Comparison of ENCODE assay signal across 31 cellular contexts in genomic region chr17:37651846-37652245, GRCh38.
"Had no signal": no experiment of that assay in that cellular context is flagged by ENCODE, and none has a peak within 500 bp of the region (broad histone marks: within the 10 kb centered on the region; RNA-seq: fewer than 3 reads in every experiment).

No MANE protein-coding gene starts in this region.

- H3K27me3 ChIP-seq: body of pancreas, foreskin keratinocyte had no signal

- FAIRE-seq: colon had no signal

- ATAC-seq: activated CD4-positive, CD25-positive, alpha-beta regulatory T cell treated with anti-CD3 and anti-CD28 coated beads, Interleukin-2, amount 50 U/mL, for 24 hours; activated CD8-positive, alpha-beta T cell treated with anti-CD3 and anti-CD28 coated beads for 36 hours; activated T-cell treated with anti-CD3 and anti-CD28 coated beads, Interleukin-2, amount 50 U/mL, for 4 hours; activated T-helper 17 cell treated with anti-CD3 and anti-CD28 coated beads, Interleukin-2, amount 50 U/mL, for 72 hours; body of pancreas; effector memory CD8-positive, alpha-beta T cell; foreskin keratinocyte; gastrocnemius medialis; heart left ventricle had no signal

- DNase-seq: activated B cell treated with CpG ODN at 0.5 μM for 24 hours; activated CD4-positive, alpha-beta T cell treated with anti-CD3 and anti-CD28 coated beads for 48 hours; activated CD4-positive, alpha-beta T cell treated with anti-CD3 and anti-CD28 coated beads, Interleukin-2, amount 50 U/mL, for 1 hour; activated CD4-positive, alpha-beta T cell treated with anti-CD3 and anti-CD28 coated beads, Interleukin-2, amount 50 U/mL, for 48 hours; activated CD8-positive, alpha-beta memory T cell treated with anti-CD3 and anti-CD28 coated beads for 24 hours; activated CD8-positive, alpha-beta T cell treated with anti-CD3 and anti-CD28 coated beads for 36 hours; activated effector memory CD4-positive, alpha-beta T cell treated with Interleukin-2 at 50 U/mL for 16 hours; activated gamma-delta T cell treated with Interleukin-2 at 50 U/mL for 16 hours; activated naive CD4-positive, alpha-beta T cell treated with anti-CD3 and anti-CD28 coated beads, Interleukin-2, amount 50 U/mL, for 16 hours; activated naive CD4-positive, alpha-beta T cell treated with Interleukin-2 at 50 U/mL for 16 hours; activated T-cell treated with anti-CD3 and anti-CD28 coated beads, Interleukin-2, amount 50 U/mL, for 4 hours; amygdala; aorta; body of pancreas; caudate nucleus; cortex of kidney; dermis blood vessel endothelial cell; effector CD4-positive, alpha-beta T cell; effector memory CD8-positive, alpha-beta T cell; erythroblast; foreskin keratinocyte; gastrocnemius medialis; glutamatergic neuron; heart left ventricle; T1000; WERI-Rb-1 had no signal

- H3K4me3 Mint-ChIP-seq: activated B cell treated with CpG ODN at 0.5 μM for 24 hours; activated CD8-positive, alpha-beta T cell treated with anti-CD3 and anti-CD28 coated beads for 36 hours; activated naive CD8-positive, alpha-beta T cell; activated T-cell treated with anti-CD3 and anti-CD28 coated beads, Interleukin-2, amount 50 U/mL, for 4 hours; activated T-helper 17 cell treated with anti-CD3 and anti-CD28 coated beads, Interleukin-2, amount 50 U/mL, for 72 hours; effector memory CD8-positive, alpha-beta T cell had no signal

- H3K9me3 Mint-ChIP-seq: activated B cell treated with CpG ODN at 0.5 μM for 24 hours; activated CD8-positive, alpha-beta T cell treated with anti-CD3 and anti-CD28 coated beads for 36 hours; activated T-cell treated with anti-CD3 and anti-CD28 coated beads, Interleukin-2, amount 50 U/mL, for 4 hours; activated T-helper 17 cell treated with anti-CD3 and anti-CD28 coated beads, Interleukin-2, amount 50 U/mL, for 72 hours; effector memory CD8-positive, alpha-beta T cell had no signal

- H3K36me3 ChIP-seq: esophagus muscularis mucosa, gastrocnemius medialis, heart left ventricle, WERI-Rb-1 had no signal

- H3K9me3 ChIP-seq: body of pancreas, esophagus muscularis mucosa, gastrocnemius medialis, heart left ventricle had no signal

- H3K27ac ChIP-seq: body of pancreas, esophagus muscularis mucosa, foreskin keratinocyte, gastrocnemius medialis, heart left ventricle, WERI-Rb-1 had no signal

- H3K4me3 ChIP-seq: body of pancreas, esophagus muscularis mucosa, gastrocnemius medialis, heart left ventricle had no signal

- H3K27ac Mint-ChIP-seq: activated B cell treated with CpG ODN at 0.5 μM for 24 hours; activated CD8-positive, alpha-beta T cell treated with anti-CD3 and anti-CD28 coated beads for 36 hours; activated naive CD8-positive, alpha-beta T cell; activated T-helper 17 cell treated with anti-CD3 and anti-CD28 coated beads, Interleukin-2, amount 50 U/mL, for 72 hours; effector memory CD8-positive, alpha-beta T cell had no signal

- H3K4me1 ChIP-seq: body of pancreas, esophagus muscularis mucosa, gastrocnemius medialis had no signal

- H3K36me3 Mint-ChIP-seq: activated naive CD8-positive, alpha-beta T cell had no signal

- H3K4me1 Mint-ChIP-seq: activated B cell treated with CpG ODN at 0.5 μM for 24 hours; activated T-helper 17 cell treated with anti-CD3 and anti-CD28 coated beads, Interleukin-2, amount 50 U/mL, for 72 hours had no signal
